Comparison of ENCODE assay signal across 8 cellular contexts in the genomic region with DNA sequence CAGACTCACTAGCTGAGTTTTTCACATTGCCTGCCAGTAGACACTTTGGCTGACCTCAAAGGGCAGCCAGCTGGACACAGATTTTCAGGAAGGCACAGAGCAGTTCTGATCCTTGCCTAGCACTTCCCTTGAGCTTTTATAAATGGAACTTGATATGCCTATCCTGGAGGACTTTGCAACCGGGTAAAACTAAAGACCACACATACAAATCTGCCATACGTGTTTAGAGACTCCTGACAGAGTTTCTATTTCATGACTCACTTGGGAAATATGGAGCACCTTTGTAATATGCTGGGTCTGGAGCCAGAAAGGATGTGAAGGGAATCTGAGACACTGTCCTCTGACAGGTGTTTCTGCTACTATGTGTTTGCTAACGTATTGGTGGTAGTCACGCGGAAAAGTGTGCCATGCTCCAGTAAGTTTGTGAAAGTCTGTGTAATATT. TPM values are rescaled to one million over a fixed set of nuclear protein-coding genes. Genes with fewer than 3 reads are reported as not detected.
DNase-seq lines count a peak whose midpoint lies in the region; ATAC-seq and TF ChIP-seq lines count a peak whose summit lies in the region.

No MANE protein-coding gene starts in this region.

- H3K4me2 ChIP-seq in hepatocyte = no peak overlapping the region

- H3K9me3 ChIP-seq in hepatocyte (ENCODE audit: low read depth) = no peaks in the 10 kb centered on the region
- H3K9me3 ChIP-seq in uterus = no peaks in the 10 kb centered on the region

- H3K36me3 ChIP-seq in hepatocyte (replicated peaks; ENCODE audit: insufficient read depth, low read depth) = no peaks in the 10 kb centered on the region
- H3K36me3 ChIP-seq in uterus = no peaks in the 10 kb centered on the region

- no peaks in the 10 kb centered on the region for H3K9me2 ChIP-seq in hepatocyte (replicated peaks; ENCODE audit: insufficient read depth)

- no peak overlapping the region for H3K4me3 ChIP-seq in hepatocyte
- H3K4me3 ChIP-seq in uterus = no peak overlapping the region

- WGBS in hepatocyte (ENCODE audit: low lambda C conversion rate, missing lambda C conversion rate) = 53% methylated on average over 5 of the region's 5 CpGs

- no peak overlapping the region for H2AFZ ChIP-seq in hepatocyte

- no peaks in the 10 kb centered on the region for H3K4me1 ChIP-seq in hepatocyte (ENCODE audit: insufficient read depth)
- no peaks in the 10 kb centered on the region for H3K4me1 ChIP-seq in uterus

- no peaks in the 10 kb centered on the region for H3K79me2 ChIP-seq in hepatocyte

- intact Hi-C loops in uterus (cut with DNase I; ENCODE audit: low total_unique reads) = no loop called here

- DNase-seq in NCI-H460 (ENCODE audit: extremely low read depth, low read depth) = peak; percentile 79
- DNase-seq in hepatocyte (ENCODE audit: low spot score) = peak; percentile 20
- DNase-seq in midbrain (lab: John Stamatoyannopoulos, UW) = no peak
- DNase-seq in amygdala (lab: John Stamatoyannopoulos, UW) = no peak
- DNase-seq in uterus = no peak
- DNase-seq in superior temporal gyrus (ENCODE audit: extremely low spot score) = no peak

- H3K27ac ChIP-seq in hepatocyte (peak overlapping the region; percentile 62), uterus (no peak overlapping the region)

- TF ChIP-seq POLR2A in uterus (IDR thresholded peaks at IDR 0.05) = no peak

- no peaks in the 10 kb centered on the region for H4K20me1 ChIP-seq in hepatocyte (ENCODE audit: insufficient read depth, poor library complexity, severe bottlenecking)

- H3K27me3 ChIP-seq in hepatocyte (no peaks in the 10 kb centered on the region), uterus (no peaks in the 10 kb centered on the region)

- no peak for TF ChIP-seq CTCF in hepatocyte (IDR thresholded peaks at IDR 0.05; ENCODE audit: poor library complexity)
- no peak for TF ChIP-seq CTCF in uterus (IDR thresholded peaks at IDR 0.05)

- ATAC-seq in GM18508 (IDR thresholded peaks at IDR 0.05; ENCODE audit: insufficient read depth, unreplicated experiment) (peak; percentile 85), HG02852 (IDR thresholded peaks at IDR 0.05; ENCODE audit: unreplicated experiment) (peak; percentile 65)

RNA-seq across cellular contexts. Expression of gene RASSF6, which starts 56.7 kb away (rescaled TPM):
- 0.07 and 0.29 TPM in 2 replicates for total RNA-seq in NCI-H460 (2014; rRNA removed; shearing (Covaris generic))
- polyA plus RNA-seq in NCI-H460 (2014; cell fraction: nucleus; rRNA removed) = 0.33 and 0.47 TPM in 2 replicates
- total RNA-seq in hepatocyte (6.0 and 6.5 TPM in 2 replicates), uterus (1 to 10 TPM in 1 of 4 donors, under 1 TPM in 2, not detected in 1; under 0.01 to 1.5 (median 0.06) TPM)
- polyA plus RNA-seq in hepatocyte = 2.1 and 3.0 TPM in 2 replicates

Comparison
In these comparisons a context has a peak if more than half of its experiments do, and no peak if none do; other contexts are left out.
1. DNase-seq: peak in NCI-H460 (single experiment) and hepatocyte (single experiment); none in midbrain (single experiment), amygdala (0 of 56), uterus (0 of 2) and superior temporal gyrus (single experiment).